Comparison of ENCODE assay signal across 9 cellular contexts in the genomic region with DNA sequence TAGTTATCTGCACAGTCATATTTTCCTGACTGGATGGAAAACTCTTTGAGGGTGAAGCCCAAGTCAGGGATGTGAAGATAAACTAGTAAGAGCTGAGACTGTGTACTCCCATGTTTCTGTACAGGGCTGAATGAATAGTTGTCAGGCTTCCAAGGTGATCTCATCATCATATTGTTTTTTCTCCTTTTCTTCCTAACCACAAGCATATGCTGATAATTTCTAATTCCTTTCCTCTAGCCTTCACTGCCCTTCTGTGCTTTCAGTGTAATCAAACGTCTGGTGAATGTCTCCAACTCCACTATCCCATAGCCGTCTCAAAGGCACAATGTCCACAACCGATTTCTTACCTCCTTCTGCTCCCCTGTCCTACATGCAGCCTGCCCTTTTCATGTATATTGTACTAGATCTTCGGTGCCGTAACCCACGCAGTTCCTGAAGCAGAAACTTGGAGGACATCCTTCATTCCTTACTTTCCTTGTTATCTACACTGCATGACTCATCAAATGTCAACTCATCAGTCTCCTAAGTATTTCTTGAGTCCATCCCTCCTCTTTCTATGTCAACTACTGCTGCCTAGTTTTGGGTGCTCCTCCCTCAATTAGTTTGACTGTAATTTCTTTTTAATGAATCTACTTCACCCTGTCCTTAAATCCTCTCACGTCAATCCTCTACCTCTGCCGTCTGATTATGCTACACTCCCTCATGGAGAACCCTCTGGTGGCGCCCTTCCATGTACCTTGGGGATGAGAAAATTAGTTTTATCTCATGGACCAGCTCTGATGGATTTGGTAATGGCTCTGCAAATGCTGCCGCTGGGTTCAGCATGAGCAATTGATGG. TPM values are rescaled to one million over a fixed set of nuclear protein-coding genes. Genes with fewer than 3 reads are reported as not detected.
A peak's percentile ranks its signal among the peaks of the same experiment; 100 is the strongest.
DNase-seq lines count a peak whose midpoint lies in the region; ATAC-seq, FAIRE-seq and TF ChIP-seq lines count a peak whose summit lies in the region.
"Had no signal": no experiment of that assay in that cellular context is flagged by ENCODE, and none has a peak within 500 bp of the region (broad histone marks: within the 10 kb centered on the region; RNA-seq: fewer than 3 reads in every experiment).

No MANE protein-coding gene starts in this region.

- TF ChIP-seq CTCF in endothelial cell of umbilical vein (IDR thresholded peaks at IDR 0.05; ENCODE audit: extremely low read depth in 1 of 2, insufficient read depth in 1 of 2, low read depth in 1 of 2, low read length in 2 of 2): no peak
- TF ChIP-seq CTCF in transverse colon (IDR thresholded peaks at IDR 0.05): no peak

- BruUV-seq in endothelial cell of umbilical vein (replicated peaks; lab: Mats Ljungman, UMichigan): TSS peak; percentile 13

- intact Hi-C loops in endothelial cell of umbilical vein (cut with micrococcal nuclease): loop anchor here (1.0 kb wide), 3 partner anchors 9 to 18 kb away; no protein-coding TSS in a partner anchor
- intact Hi-C loops in transverse colon (cut with DNase I; ENCODE audit: low total_unique reads): no loop called here

- peaks cover 53% of the 10 kb centered on the region for H3K79me2 ChIP-seq in endothelial cell of umbilical vein (ENCODE audit: control insufficient read depth, insufficient read depth, low read length)

- H3K4me2 ChIP-seq in BLaER1 treated with 17β-estradiol and CSF1 and Interleukin-3, amounts not matched to agents 10 nM and 100 nM: peak overlapping the region in 6 of 11 experiments; percentile 13 to 90 (median 74); a peak in 10 of 22 replicates
- H3K4me2 ChIP-seq in endothelial cell of umbilical vein (ENCODE audit: insufficient read depth, low read length): peak overlapping the region; percentile 88

- H3K9me1 ChIP-seq in endothelial cell of umbilical vein (replicated peaks; ENCODE audit: control insufficient read depth, extremely low read depth, insufficient read depth, low read length): no peaks in the 10 kb centered on the region

- peaks cover 0 to 22% (median 8%) of the 10 kb centered on the region in 11 experiments; a peak in 12 of 22 replicates for H3K36me3 ChIP-seq in BLaER1 treated with 17β-estradiol and CSF1 and Interleukin-3, amounts not matched to agents 10 nM and 100 nM
- H3K36me3 ChIP-seq in endothelial cell of umbilical vein (ENCODE audit: control insufficient read depth in 2 of 2, extremely low read depth in 1 of 2, insufficient read depth in 2 of 2, low read length in 2 of 2) (peaks cover 0 to 2% of the 10 kb centered on the region in 2 experiments), transverse colon (no peaks in the 10 kb centered on the region)

- ATAC-seq in HG02623 (IDR thresholded peaks at IDR 0.05; ENCODE audit: unreplicated experiment) (no peak), GM19035 (IDR thresholded peaks at IDR 0.05; ENCODE audit: unreplicated experiment) (no peak)

- H3K27ac ChIP-seq in BLaER1 treated with 17β-estradiol and CSF1 and Interleukin-3, amounts not matched to agents 10 nM and 100 nM: no peak overlapping the region
- H3K27ac ChIP-seq in endothelial cell of umbilical vein (ENCODE audit: insufficient read depth, low read depth, low read length) (peak overlapping the region; percentile 94), transverse colon (peak overlapping the region in 2 of 4 donors; percentile 2 to 21)
- H3K27ac ChIP-seq: SK-N-MC had no signal

- H3K27ac Mint-ChIP-seq in immature natural killer cell: peak overlapping the region in 2 of 6 donors; percentile 3 to 5

- H3K4me1 Mint-ChIP-seq in immature natural killer cell: peaks cover 61 to 64% of the 10 kb centered on the region in 2 donors

- H3K9me3 Mint-ChIP-seq in immature natural killer cell: no peaks in the 10 kb centered on the region

- dilution Hi-C loops in endothelial cell of umbilical vein (cut with MboI; ENCODE audit: extremely low pct_ligation_motif_present, low sequenced_read_pairs): no loop called here

- peaks cover 0 to 26% (median 17%) of the 10 kb centered on the region in 3 donors for H3K36me3 Mint-ChIP-seq in immature natural killer cell

- peak overlapping the region in 1 of 5 donors; percentile 9 for H3K4me3 Mint-ChIP-seq in immature natural killer cell

- in situ Hi-C loops in transverse colon (cut with MboI; ENCODE audit: low pct_ligation_motif_present in 1 of 4, low pct_unique_long_range_greater_than_20kb in 1 of 4, low sequenced_read_pairs in 3 of 4): no loop called here

- no peak overlapping the region for H3K9ac ChIP-seq in BLaER1 treated with 17β-estradiol and CSF1 and Interleukin-3, amounts not matched to agents 10 nM and 100 nM
- peak overlapping the region; percentile 73 for H3K9ac ChIP-seq in endothelial cell of umbilical vein (replicated peaks; ENCODE audit: extremely low read depth, insufficient read depth, low read length)

- POLR2A ChIA-PET in endothelial cell of umbilical vein (lab: Charles Lee): no interaction called here

- WGBS in transverse colon (ENCODE audit: low coverage in 1 of 2), 2 donors: 78 to 90% methylated on average over 7 to 10 of the region's 10 CpGs

- H3K27me3 ChIP-seq in BLaER1 treated with 17β-estradiol and CSF1 and Interleukin-3, amounts not matched to agents 10 nM and 100 nM: peaks cover 0 to 5% (median 0%) of the 10 kb centered on the region in 11 experiments; a peak in 1 of 22 replicates
- no peaks in the 10 kb centered on the region for H3K27me3 ChIP-seq in endothelial cell of umbilical vein (ENCODE audit: control insufficient read depth in 2 of 2, insufficient read depth in 2 of 2, low read length in 2 of 2)
- H3K27me3 ChIP-seq in transverse colon: no peaks in the 10 kb centered on the region

- TF ChIP-seq EP300 in transverse colon (IDR thresholded peaks at IDR 0.05; ENCODE audit: low read depth): no peak

- DNase-seq in NCI-H226 (peak; percentile 97), endothelial cell of umbilical vein (ENCODE audit: low read depth, low spot score) (peak; percentile 98), non-pigmented ciliary epithelial cell (ENCODE audit: low read depth) (peak; percentile 96), transverse colon (no peak), immature natural killer cell (no peak)

- H3K4me1 ChIP-seq in BLaER1 treated with 17β-estradiol and CSF1 and Interleukin-3, amounts not matched to agents 10 nM and 100 nM: peaks cover 27 to 67% (median 45%) of the 10 kb centered on the region in 10 experiments
- H3K4me1 ChIP-seq in endothelial cell of umbilical vein (ENCODE audit: control insufficient read depth, extremely low read depth, insufficient read depth, low read length): peaks cover 46% of the 10 kb centered on the region
- peaks cover 0 to 34% (median 7%) of the 10 kb centered on the region in 4 donors for H3K4me1 ChIP-seq in transverse colon

- H3K9me3 ChIP-seq in BLaER1 treated with 17β-estradiol and CSF1 and Interleukin-3, amounts not matched to agents 10 nM and 100 nM (replicated peaks in 1 of 11): no peaks in the 10 kb centered on the region
- H3K9me3 ChIP-seq in endothelial cell of umbilical vein (replicated peaks; ENCODE audit: control insufficient read depth, insufficient read depth, low read length) (no peaks in the 10 kb centered on the region), transverse colon (no peaks in the 10 kb centered on the region)

- H2AFZ ChIP-seq in endothelial cell of umbilical vein (ENCODE audit: low read depth, low read length): peak overlapping the region; percentile 66

- H3K27me3 Mint-ChIP-seq in immature natural killer cell (ENCODE audit: low read depth in 3 of 3): peaks cover 0 to 3% (median 0%) of the 10 kb centered on the region in 3 donors

- TF ChIP-seq POLR2A in endothelial cell of umbilical vein (IDR thresholded peaks at IDR 0.05; ENCODE audit: low read depth, low read length) (peak; percentile 37), transverse colon (IDR thresholded peaks at IDR 0.05) (no peak)

- CTCF ChIA-PET in endothelial cell of umbilical vein (lab: Charles Lee): interaction anchor here (0.6 to 6.1 kb wide), 4 partner anchors 10 to 46 kb away, joined by 3 to 47 read pairs (median 4); partner anchors contain the start of gene NCOA7

- H3K4me3 ChIP-seq in BLaER1 treated with 17β-estradiol and CSF1 and Interleukin-3, amounts not matched to agents 10 nM and 100 nM: no peak overlapping the region
- H3K4me3 ChIP-seq in endothelial cell of umbilical vein (replicated peaks in 1 of 3; ENCODE audit: insufficient read depth in 1 of 3, low read depth in 1 of 3, low read length in 3 of 3) (peak overlapping the region in 1 of 3 experiments; percentile 31), transverse colon (no peak overlapping the region)
- H3K4me3 ChIP-seq: SK-N-MC had no signal

- H4K20me1 ChIP-seq in BLaER1 treated with 17β-estradiol and CSF1 and Interleukin-3, amounts not matched to agents 10 nM and 100 nM: peaks cover 0 to 18% (median 0%) of the 10 kb centered on the region in 11 experiments; a peak in 5 of 22 replicates
- no peaks in the 10 kb centered on the region for H4K20me1 ChIP-seq in endothelial cell of umbilical vein (replicated peaks; ENCODE audit: control insufficient read depth, extremely low read depth, insufficient read depth, low read length)

- FAIRE-seq in endothelial cell of umbilical vein (lab: Jason Lieb, UNC): peak; percentile 96

TF ChIP-seq in endothelial cell of umbilical vein, 7 proteins besides CTCF, POLR2A, EP300 and RAD21 (continues in another document):
- no peak for TF ChIP-seq MYC (IDR thresholded peaks at IDR 0.05; ENCODE audit: low read depth, low read length)
- peak; percentile 63 for TF ChIP-seq POLR2AphosphoS5 (IDR thresholded peaks at IDR 0.05; ENCODE audit: insufficient read depth, low read depth, low read length)
- peak; percentile 71 for TF ChIP-seq JUN (IDR thresholded peaks at IDR 0.05; ENCODE audit: borderline replicate concordance, insufficient read depth, insufficient read length, low read depth)
- TF ChIP-seq, protein P1, sequence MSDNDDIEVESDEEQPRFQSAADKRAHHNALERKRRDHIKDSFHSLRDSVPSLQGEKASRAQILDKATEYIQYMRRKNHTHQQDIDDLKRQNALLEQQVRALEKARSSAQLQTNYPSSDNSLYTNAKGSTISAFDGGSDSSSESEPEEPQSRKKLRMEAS (IDR thresholded peaks at IDR 0.05; ENCODE audit: insufficient read depth, insufficient read length): no peak
- no peak for TF ChIP-seq EZH2 (IDR thresholded peaks at IDR 0.05; ENCODE audit: borderline replicate concordance, low read depth, low read length, severe bottlenecking)
- peak; percentile 85 for TF ChIP-seq FOS (IDR thresholded peaks at IDR 0.05; ENCODE audit: borderline replicate concordance, insufficient read depth, low read length)

RNA-seq across cellular contexts. Expression of gene NCOA7, which starts 21.9 kb away (rescaled TPM):
- total RNA-seq in endothelial cell of umbilical vein (58.2 and 71.2 TPM in 2 replicates), transverse colon (10 to 100 TPM; 16.7 to 28.3 (median 21.2) TPM)
- polyA plus RNA-seq in endothelial cell of umbilical vein (20.3 and 27.7 TPM in 2 replicates), immature natural killer cell (10 to 100 TPM; 10.2 to 48.1 (median 16.1) TPM)
- 25.3 and 29.9 TPM in 2 replicates for polyA plus RNA-seq in endothelial cell of umbilical vein (2011; cell fraction: cytosol; rRNA removed)
- polyA plus RNA-seq in endothelial cell of umbilical vein (2011; cell fraction: nucleus; rRNA removed): 57.9 and 62.1 TPM in 2 replicates
- polyA plus RNA-seq in endothelial cell of umbilical vein (2012): 39.7 and 40.1 TPM in 2 replicates
- 111 and 159 TPM in 2 replicates for polyA minus RNA-seq in endothelial cell of umbilical vein
- polyA minus RNA-seq in endothelial cell of umbilical vein (2011; cell fraction: cytosol; rRNA and poly(A)+ RNA removed): 52.8 TPM
- polyA minus RNA-seq in endothelial cell of umbilical vein (2011; cell fraction: nucleus; rRNA and poly(A)+ RNA removed): 62.9 and 65.0 TPM in 2 replicates

Comparison
In these comparisons a context has a peak if more than half of its experiments do, and no peak if none do; other contexts are left out.
1. DNase-seq: peak in NCI-H226 (single experiment), endothelial cell of umbilical vein (single experiment) and non-pigmented ciliary epithelial cell (single experiment); none in transverse colon (single experiment) and immature natural killer cell (0 of 3).